In the genomic region with DNA sequence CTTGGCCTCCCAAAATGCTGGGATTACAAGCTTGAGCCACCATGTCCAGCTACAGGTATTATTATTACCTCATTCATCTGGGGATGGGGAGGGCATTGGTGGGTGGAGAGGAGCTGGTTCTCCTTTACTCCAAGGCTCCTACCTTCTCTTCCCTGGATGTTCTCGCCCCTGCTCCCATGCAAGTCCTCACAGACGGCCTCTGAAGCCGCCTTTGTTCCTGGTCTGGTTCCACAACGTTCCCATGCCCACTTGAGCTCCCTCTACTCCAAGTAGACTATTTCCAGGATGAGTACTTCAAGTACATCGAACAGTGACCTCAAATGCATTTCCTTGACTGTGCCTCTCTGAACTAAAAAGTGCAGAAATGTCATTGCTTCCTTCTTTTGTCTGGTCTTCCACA, we compare ENCODE assay signal across 21 cellular contexts.
"Had no signal": no experiment of that assay in that cellular context is flagged by ENCODE, and none has a peak within 500 bp of the region (broad histone marks: within the 10 kb centered on the region; RNA-seq: fewer than 3 reads in every experiment).

No MANE protein-coding gene starts in this region.

- H3K4me3 Mint-ChIP-seq: activated CD4-positive, alpha-beta T cell treated with anti-CD3 and anti-CD28 coated beads, Interleukin-2, amount 10 ng/mL, durations not matched to agents 7 days and 5 days; activated naive CD4-positive, alpha-beta T cell treated with anti-CD3 and anti-CD28 coated beads, Interleukin-2, amount 50 U/mL, for 24 hours; central memory CD8-positive, alpha-beta T cell; mesothelial cell of epicardium; T-helper 17 cell had no signal

- ATAC-seq: lower lobe of right lung, T-helper 17 cell had no signal

- H3K27me3 Mint-ChIP-seq: activated CD4-positive, alpha-beta T cell treated with anti-CD3 and anti-CD28 coated beads, Interleukin-2, amount 10 ng/mL, durations not matched to agents 7 days and 5 days; activated naive CD4-positive, alpha-beta T cell treated with anti-CD3 and anti-CD28 coated beads, Interleukin-2, amount 50 U/mL, for 24 hours; central memory CD8-positive, alpha-beta T cell; T-helper 17 cell had no signal

- H3K9me3 ChIP-seq: lower lobe of right lung, neutrophil, tibial nerve, vagina had no signal

- H3K4me3 ChIP-seq: lower lobe of right lung, skin epidermis, tibial nerve, vagina had no signal

- H3K27ac Mint-ChIP-seq: activated CD4-positive, alpha-beta T cell treated with anti-CD3 and anti-CD28 coated beads, Interleukin-2, amount 10 ng/mL, durations not matched to agents 7 days and 5 days; activated T-helper 2 cell treated with anti-CD3 and anti-CD28 coated beads, Interferon-gamma antibody, Interleukin-2, Interleukin-4, amounts not matched to agents 10 μg/mL and 5 μg/mL and 100 μg/mL, durations not matched to agents 14 hours and 24 hours and 36 hours; mesothelial cell of epicardium; T-helper 17 cell had no signal

- DNase-seq: activated CD4-positive, alpha-beta T cell treated with anti-CD3 and anti-CD28 coated beads, Interleukin-2, amount 10 ng/mL, durations not matched to agents 7 days and 5 days; activated CD4-positive, CD25-positive, alpha-beta regulatory T cell; amygdala; cortex of kidney; effector CD4-positive, alpha-beta T cell; foreskin melanocyte; lower lobe of right lung; posterior cingulate gyrus; stimulated activated CD4-positive, alpha-beta T cell treated with anti-CD3 and anti-CD28 coated beads, Interleukin-4, amount 100 ng/mL, for 24 hours; stimulated activated naive CD4-positive, alpha-beta T cell; substantia nigra; T-helper 17 cell had no signal

- H3K27ac ChIP-seq: lower lobe of right lung, vagina had no signal

- H3K27me3 ChIP-seq: tibial nerve, vagina had no signal

- H3K36me3 ChIP-seq: neutrophil, tibial nerve, vagina had no signal

- H3K9me3 Mint-ChIP-seq: activated CD4-positive, alpha-beta T cell treated with anti-CD3 and anti-CD28 coated beads, Interleukin-2, amount 10 ng/mL, durations not matched to agents 7 days and 5 days; activated naive CD4-positive, alpha-beta T cell treated with anti-CD3 and anti-CD28 coated beads, Interleukin-2, amount 50 U/mL, for 24 hours; activated T-helper 2 cell treated with anti-CD3 and anti-CD28 coated beads, Interferon-gamma antibody, Interleukin-2, Interleukin-4, amounts not matched to agents 10 μg/mL and 5 μg/mL and 100 μg/mL, durations not matched to agents 14 hours and 24 hours and 36 hours; brain; central memory CD8-positive, alpha-beta T cell; mesothelial cell of epicardium had no signal
